Comparison of ENCODE assay signal across 20 cellular contexts in the genomic region with DNA sequence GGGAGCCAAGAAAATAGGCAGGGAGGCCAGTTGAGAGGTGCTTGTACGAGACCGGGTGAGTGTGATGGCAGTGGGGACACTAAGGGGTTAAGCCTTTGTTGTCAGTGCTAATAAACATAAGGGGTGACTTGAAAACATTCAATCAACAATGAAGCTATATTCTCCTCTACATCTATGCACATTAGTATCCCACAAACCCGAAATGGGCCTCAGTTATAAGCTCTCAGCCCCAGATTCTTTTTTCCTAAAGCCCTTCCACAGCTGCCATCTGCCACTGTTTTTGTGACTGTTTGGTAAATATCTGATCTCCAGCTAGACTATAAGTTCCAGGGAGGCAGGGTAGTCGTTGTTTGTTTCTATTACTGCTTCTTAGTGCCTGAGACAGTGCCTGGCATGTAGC.
A peak's percentile ranks its signal among the peaks of the same experiment; 100 is the strongest.
DNase-seq lines count a peak whose midpoint lies in the region; TF ChIP-seq lines count a peak whose summit lies in the region.
"Had no signal": no experiment of that assay in that cellular context is flagged by ENCODE, and none has a peak within 500 bp of the region (broad histone marks: within the 10 kb centered on the region; RNA-seq: fewer than 3 reads in every experiment).

No MANE protein-coding gene starts in this region.

- H3K9me3 Mint-ChIP-seq in activated T-cell treated with anti-CD3 and anti-CD28 coated beads, Interleukin-2, amount 50 U/mL, for 24 hours: no peaks in the 10 kb centered on the region
- H3K9me3 Mint-ChIP-seq: H9 had no signal

- H3K27me3 Mint-ChIP-seq in activated T-cell treated with anti-CD3 and anti-CD28 coated beads, Interleukin-2, amount 50 U/mL, for 24 hours: no peaks in the 10 kb centered on the region
- H3K27me3 Mint-ChIP-seq: CD4-positive, alpha-beta T cell; CD8-positive, alpha-beta memory T cell had no signal

- peak; percentile 39 for DNase-seq in NCI-H2171 treated with DMSO at 0.1 percent for 48 hours (lab: John Stamatoyannopoulos, UW)
- DNase-seq in NCI-H2171 (lab: John Stamatoyannopoulos, UW): no peak
- DNase-seq in NCI-H82 (lab: John Stamatoyannopoulos, UW): peak; percentile 85
- DNase-seq in WERI-Rb-1: no peak
- DNase-seq in activated gamma-delta T cell treated with Interleukin-2 at 50 U/mL for 16 hours: no peak
- DNase-seq in activated T-cell treated with anti-CD3 and anti-CD28 coated beads, Interleukin-2, amount 50 U/mL, for 24 hours: no peak
- DNase-seq in medulla oblongata (ENCODE audit: extremely low spot score): no peak
- DNase-seq: 8988T; ACHN; AML-193; BE2C; CD4-positive, alpha-beta T cell; CD8-positive, alpha-beta memory T cell; DMS53; DMS79 treated with DMSO at 0.1 percent for 48 hours; GM23248; H9 had no signal

- no peak for TF ChIP-seq CTCF in WERI-Rb-1 (IDR thresholded peaks at IDR 0.05; ENCODE audit: low read depth, low read length)

- H3K4me3 ChIP-seq in WERI-Rb-1 (ENCODE audit: low read depth, low read length): no peak overlapping the region
- H3K4me3 ChIP-seq: A549; BLaER1 treated with 17β-estradiol and CSF1 and Interleukin-3, amounts not matched to agents 10 nM and 100 nM; GM23248 had no signal

- peaks cover 3% of the 10 kb centered on the region for H3K9me3 ChIP-seq in WERI-Rb-1 (ENCODE audit: severe bottlenecking)
- H3K9me3 ChIP-seq: A549; BE2C; BLaER1 treated with 17β-estradiol and CSF1 and Interleukin-3, amounts not matched to agents 10 nM and 100 nM had no signal

- no peak overlapping the region for H3K27ac Mint-ChIP-seq in activated T-cell treated with anti-CD3 and anti-CD28 coated beads, Interleukin-2, amount 50 U/mL, for 24 hours
- H3K27ac Mint-ChIP-seq: CD14-positive monocyte; CD4-positive, alpha-beta T cell; CD8-positive, alpha-beta memory T cell; H9 had no signal

- H3K27ac ChIP-seq in WERI-Rb-1: peak overlapping the region; percentile 65
- H3K27ac ChIP-seq: A549; BLaER1 treated with 17β-estradiol and CSF1 and Interleukin-3, amounts not matched to agents 10 nM and 100 nM; GM23248 had no signal

- H3K4me3 Mint-ChIP-seq in activated T-cell treated with anti-CD3 and anti-CD28 coated beads, Interleukin-2, amount 50 U/mL, for 24 hours: no peak overlapping the region
- H3K4me3 Mint-ChIP-seq: CD14-positive monocyte; CD4-positive, alpha-beta T cell; CD8-positive, alpha-beta memory T cell; H9 had no signal

- H3K36me3 Mint-ChIP-seq in activated T-cell treated with anti-CD3 and anti-CD28 coated beads, Interleukin-2, amount 50 U/mL, for 24 hours (ENCODE audit: low read depth): no peaks in the 10 kb centered on the region
- H3K36me3 Mint-ChIP-seq: CD14-positive monocyte; CD8-positive, alpha-beta memory T cell had no signal

- H3K36me3 ChIP-seq in WERI-Rb-1: peaks cover 22% of the 10 kb centered on the region
- H3K36me3 ChIP-seq: BE2C; BLaER1 treated with 17β-estradiol and CSF1 and Interleukin-3, amounts not matched to agents 10 nM and 100 nM had no signal

- no peaks in the 10 kb centered on the region for H3K27me3 ChIP-seq in WERI-Rb-1 (ENCODE audit: insufficient read depth, low read depth, severe bottlenecking)
- H3K27me3 ChIP-seq: BE2C; BLaER1 treated with 17β-estradiol and CSF1 and Interleukin-3, amounts not matched to agents 10 nM and 100 nM had no signal

- no peaks in the 10 kb centered on the region for H3K4me1 Mint-ChIP-seq in activated T-cell treated with anti-CD3 and anti-CD28 coated beads, Interleukin-2, amount 50 U/mL, for 24 hours (ENCODE audit: low read depth)
- H3K4me1 Mint-ChIP-seq: CD14-positive monocyte; CD8-positive, alpha-beta memory T cell had no signal

Comparison
In these comparisons a context has a peak if more than half of its experiments do, and no peak if none do; other contexts are left out.
1. DNase-seq: peak in NCI-H2171 treated with DMSO at 0.1 percent for 48 hours (single experiment) and NCI-H82 (single experiment); none in NCI-H2171 (single experiment), WERI-Rb-1 (single experiment), activated gamma-delta T cell treated with Interleukin-2 at 50 U/mL for 16 hours (single experiment), activated T-cell treated with anti-CD3 and anti-CD28 coated beads, Interleukin-2, amount 50 U/mL, for 24 hours (single experiment) and medulla oblongata (single experiment).